8 cellular contexts compared by ENCODE assay signal in genomic region chr7:65872776-65873581, GRCh38. TPM values are rescaled to one million over a fixed set of nuclear protein-coding genes. Genes with fewer than 3 reads are reported as not detected.
DNase-seq lines count a peak whose midpoint lies in the region; ATAC-seq and TF ChIP-seq lines count a peak whose summit lies in the region.

VKORC1L1 (plus strand) TSS chr7:65873074; CDS start chr7:65873372, 298 bp downstream.

- H3K27me3 ChIP-seq in sigmoid colon, result no peaks in the 10 kb centered on the region

- H3K4me1 Mint-ChIP-seq in brain, result peaks cover 9% of the 10 kb centered on the region

- TF ChIP-seq EP300 in sigmoid colon (IDR thresholded peaks at IDR 0.05), result no peak

- WGBS in sigmoid colon, 2 donors, result 0 to 1% methylated on average over 94 of the region's 94 CpGs

- no peaks in the 10 kb centered on the region for H3K36me3 Mint-ChIP-seq in brain

- ATAC-seq in HG03064 (IDR thresholded peaks at IDR 0.05; ENCODE audit: low read depth, unreplicated experiment), result peak; percentile 83

- no peaks in the 10 kb centered on the region for H3K36me3 ChIP-seq in sigmoid colon

- peak within 1 kb of the TSS; percentile 87 to 95 (median 93) for H3K4me3 Mint-ChIP-seq in brain

- H3K4me1 ChIP-seq in sigmoid colon, result peaks cover 0 to 9% (median 5%) of the 10 kb centered on the region in 4 donors

- peak within 1 kb of the TSS; percentile 78 to 87 (median 85) for H3K27ac ChIP-seq in sigmoid colon

- no peak for TF ChIP-seq CTCF in brain (conservative IDR thresholded peaks at IDR 0.05)
- no peak for TF ChIP-seq CTCF in sigmoid colon (IDR thresholded peaks at IDR 0.05)

- peak within 1 kb of the TSS; percentile 87 to 99 (median 96) for H3K4me3 ChIP-seq in sigmoid colon

- intact Hi-C loops in sigmoid colon (cut with DNase I), result loop anchor here (5.0 to 10.0 kb wide), 2 partner anchors 112 to 121 kb away; partner anchors contain the start of gene GUSB

- H3K27ac Mint-ChIP-seq in brain, result peak within 1 kb of the TSS; percentile 35 to 86 (median 77)

- peaks cover 3% of the 10 kb centered on the region for H3K27me3 Mint-ChIP-seq in brain

- H3K9me3 Mint-ChIP-seq in brain, result peaks cover 0 to 2% (median 0%) of the 10 kb centered on the region in 5 experiments

- TF ChIP-seq POLR2A in GM18526 (IDR thresholded peaks at IDR 0.05; ENCODE audit: extremely low read depth, insufficient read length) (peak; percentile 25), sigmoid colon (IDR thresholded peaks at IDR 0.05) (no peak)

- H3K9me3 ChIP-seq in sigmoid colon, result no peaks in the 10 kb centered on the region

- DNase-seq in 8988T (peak; percentile 61), NCI-H2107 (lab: John Stamatoyannopoulos, UW) (peak; percentile 85), UCSD-AML1 (lab: John Stamatoyannopoulos, UW; ENCODE audit: unreplicated experiment) (peak; percentile 88), iPS DF 4.7 (ENCODE audit: extremely low read depth, low spot score) (peak; percentile 16), sigmoid colon (peak; percentile 97)

RNA-seq across cellular contexts. Expression of gene VKORC1L1, which starts in this region (rescaled TPM):
- polyA plus RNA-seq in brain (ENCODE audit: insufficient read depth, low read depth, low replicate concordance), result 22.5 TPM
- total RNA-seq in sigmoid colon, result 10 to 100 TPM; 15.1 to 20.3 (median 15.8) TPM
- 10 to 100 TPM in 1 of 3 donors, 1 to 10 TPM in 2; 3.9 to 12.6 (median 6.6) TPM for polyA plus RNA-seq in sigmoid colon

Comparison
In these comparisons a context has a peak if more than half of its experiments do, and no peak if none do; other contexts are left out.
1. Peak in every context shown above with its lines: DNase-seq, ATAC-seq, H3K4me3 ChIP-seq and H3K27ac ChIP-seq.
2. DNase-seq: peak in every context shown above with its lines; median percentile 97 in sigmoid colon; 88 in UCSD-AML1; 85 in NCI-H2107; 61 in 8988T; 16 in iPS DF 4.7.